1 cellular context compared by ENCODE assay signal in the genomic region with DNA sequence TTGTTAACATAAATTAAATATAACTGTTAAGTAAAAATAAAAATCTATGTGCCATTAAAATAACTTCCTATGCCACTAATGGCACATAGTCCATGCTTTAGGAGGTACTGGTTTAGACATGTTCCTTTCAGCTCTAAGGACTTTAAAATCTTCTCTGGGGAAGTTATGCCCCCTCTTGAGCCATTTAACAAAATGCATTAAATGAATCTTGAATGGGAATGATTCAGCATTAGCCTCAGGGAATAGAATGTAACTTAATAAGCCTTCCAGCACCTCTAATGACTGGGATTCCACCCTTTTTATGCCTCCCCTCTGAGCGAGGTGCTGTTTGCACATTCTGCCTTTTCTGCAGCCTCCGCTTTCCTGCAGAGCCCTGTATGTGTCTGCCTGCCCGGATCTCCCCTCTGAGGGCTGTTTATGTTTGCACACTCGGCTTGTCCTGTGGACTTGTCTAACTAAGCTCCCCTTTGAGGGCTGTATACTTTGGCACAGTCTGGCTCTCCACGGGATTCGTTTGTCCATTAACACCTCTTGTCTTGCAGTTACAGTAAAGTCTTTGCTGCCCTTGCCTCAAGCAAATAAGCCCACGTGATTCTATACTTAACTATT.
TF ChIP-seq lines count a peak whose summit lies in the region.

No MANE protein-coding gene starts in this region.

TF ChIP-seq in GM23338, 12 proteins besides CTCF, POLR2A, EP300 and RAD21 (continued from another document):
- TF ChIP-seq, protein P1, sequence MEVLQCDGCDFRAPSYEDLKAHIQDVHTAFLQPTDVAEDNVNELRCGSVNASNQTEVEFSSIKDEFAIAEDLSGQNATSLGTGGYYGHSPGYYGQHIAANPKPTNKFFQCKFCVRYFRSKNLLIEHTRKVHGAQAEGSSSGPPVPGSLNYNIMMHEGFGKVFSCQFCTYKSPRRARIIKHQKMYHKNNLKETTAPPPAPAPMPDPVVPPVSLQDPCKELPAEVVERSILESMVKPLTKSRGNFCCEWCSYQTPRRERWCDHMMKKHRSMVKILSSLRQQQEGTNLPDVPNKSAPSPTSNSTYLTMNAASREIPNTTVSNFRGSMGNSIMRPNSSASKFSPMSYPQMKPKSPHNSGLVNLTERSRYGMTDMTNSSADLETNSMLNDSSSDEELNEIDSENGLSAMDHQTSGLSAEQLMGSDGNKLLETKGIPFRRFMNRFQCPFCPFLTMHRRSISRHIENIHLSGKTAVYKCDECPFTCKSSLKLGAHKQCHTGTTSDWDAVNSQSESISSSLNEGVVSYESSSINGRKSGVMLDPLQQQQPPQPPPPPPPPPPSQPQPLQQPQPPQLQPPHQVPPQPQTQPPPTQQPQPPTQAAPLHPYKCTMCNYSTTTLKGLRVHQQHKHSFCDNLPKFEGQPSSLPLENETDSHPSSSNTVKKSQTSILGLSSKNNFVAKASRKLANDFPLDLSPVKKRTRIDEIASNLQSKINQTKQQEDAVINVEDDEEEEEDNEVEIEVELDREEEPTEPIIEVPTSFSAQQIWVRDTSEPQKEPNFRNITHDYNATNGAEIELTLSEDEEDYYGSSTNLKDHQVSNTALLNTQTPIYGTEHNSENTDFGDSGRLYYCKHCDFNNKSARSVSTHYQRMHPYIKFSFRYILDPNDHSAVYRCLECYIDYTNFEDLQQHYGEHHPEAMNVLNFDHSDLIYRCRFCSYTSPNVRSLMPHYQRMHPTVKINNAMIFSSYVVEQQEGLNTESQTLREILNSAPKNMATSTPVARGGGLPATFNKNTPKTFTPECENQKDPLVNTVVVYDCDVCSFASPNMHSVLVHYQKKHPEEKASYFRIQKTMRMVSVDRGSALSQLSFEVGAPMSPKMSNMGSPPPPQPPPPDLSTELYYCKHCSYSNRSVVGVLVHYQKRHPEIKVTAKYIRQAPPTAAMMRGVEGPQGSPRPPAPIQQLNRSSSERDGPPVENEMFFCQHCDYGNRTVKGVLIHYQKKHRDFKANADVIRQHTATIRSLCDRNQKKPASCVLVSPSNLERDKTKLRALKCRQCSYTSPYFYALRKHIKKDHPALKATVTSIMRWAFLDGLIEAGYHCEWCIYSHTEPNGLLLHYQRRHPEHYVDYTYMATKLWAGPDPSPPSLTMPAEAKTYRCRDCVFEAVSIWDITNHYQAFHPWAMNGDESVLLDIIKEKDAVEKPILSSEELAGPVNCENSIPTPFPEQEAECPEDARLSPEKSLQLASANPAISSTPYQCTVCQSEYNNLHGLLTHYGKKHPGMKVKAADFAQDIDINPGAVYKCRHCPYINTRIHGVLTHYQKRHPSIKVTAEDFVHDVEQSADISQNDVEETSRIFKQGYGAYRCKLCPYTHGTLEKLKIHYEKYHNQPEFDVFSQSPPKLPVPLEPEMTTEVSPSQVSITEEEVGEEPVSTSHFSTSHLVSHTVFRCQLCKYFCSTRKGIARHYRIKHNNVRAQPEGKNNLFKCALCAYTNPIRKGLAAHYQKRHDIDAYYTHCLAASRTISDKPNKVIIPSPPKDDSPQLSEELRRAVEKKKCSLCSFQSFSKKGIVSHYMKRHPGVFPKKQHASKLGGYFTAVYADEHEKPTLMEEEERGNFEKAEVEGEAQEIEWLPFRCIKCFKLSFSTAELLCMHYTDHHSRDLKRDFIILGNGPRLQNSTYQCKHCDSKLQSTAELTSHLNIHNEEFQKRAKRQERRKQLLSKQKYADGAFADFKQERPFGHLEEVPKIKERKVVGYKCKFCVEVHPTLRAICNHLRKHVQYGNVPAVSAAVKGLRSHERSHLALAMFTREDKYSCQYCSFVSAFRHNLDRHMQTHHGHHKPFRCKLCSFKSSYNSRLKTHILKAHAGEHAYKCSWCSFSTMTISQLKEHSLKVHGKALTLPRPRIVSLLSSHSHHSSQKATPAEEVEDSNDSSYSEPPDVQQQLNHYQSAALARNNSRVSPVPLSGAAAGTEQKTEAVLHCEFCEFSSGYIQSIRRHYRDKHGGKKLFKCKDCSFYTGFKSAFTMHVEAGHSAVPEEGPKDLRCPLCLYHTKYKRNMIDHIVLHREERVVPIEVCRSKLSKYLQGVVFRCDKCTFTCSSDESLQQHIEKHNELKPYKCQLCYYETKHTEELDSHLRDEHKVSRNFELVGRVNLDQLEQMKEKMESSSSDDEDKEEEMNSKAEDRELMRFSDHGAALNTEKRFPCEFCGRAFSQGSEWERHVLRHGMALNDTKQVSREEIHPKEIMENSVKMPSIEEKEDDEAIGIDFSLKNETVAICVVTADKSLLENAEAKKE (CRISPR knock-in tag; IDR thresholded peaks at IDR 0.05), result no peak
- TF ChIP-seq EZH2 (IDR thresholded peaks at IDR 0.05; ENCODE audit: low read depth, unreplicated experiment) (no peak), JUNB (IDR thresholded peaks at IDR 0.05; ENCODE audit: unreplicated experiment) (no peak), EZH2phosphoT487 (IDR thresholded peaks at IDR 0.05; ENCODE audit: unreplicated experiment) (no peak)
- TF ChIP-seq, protein P2, sequence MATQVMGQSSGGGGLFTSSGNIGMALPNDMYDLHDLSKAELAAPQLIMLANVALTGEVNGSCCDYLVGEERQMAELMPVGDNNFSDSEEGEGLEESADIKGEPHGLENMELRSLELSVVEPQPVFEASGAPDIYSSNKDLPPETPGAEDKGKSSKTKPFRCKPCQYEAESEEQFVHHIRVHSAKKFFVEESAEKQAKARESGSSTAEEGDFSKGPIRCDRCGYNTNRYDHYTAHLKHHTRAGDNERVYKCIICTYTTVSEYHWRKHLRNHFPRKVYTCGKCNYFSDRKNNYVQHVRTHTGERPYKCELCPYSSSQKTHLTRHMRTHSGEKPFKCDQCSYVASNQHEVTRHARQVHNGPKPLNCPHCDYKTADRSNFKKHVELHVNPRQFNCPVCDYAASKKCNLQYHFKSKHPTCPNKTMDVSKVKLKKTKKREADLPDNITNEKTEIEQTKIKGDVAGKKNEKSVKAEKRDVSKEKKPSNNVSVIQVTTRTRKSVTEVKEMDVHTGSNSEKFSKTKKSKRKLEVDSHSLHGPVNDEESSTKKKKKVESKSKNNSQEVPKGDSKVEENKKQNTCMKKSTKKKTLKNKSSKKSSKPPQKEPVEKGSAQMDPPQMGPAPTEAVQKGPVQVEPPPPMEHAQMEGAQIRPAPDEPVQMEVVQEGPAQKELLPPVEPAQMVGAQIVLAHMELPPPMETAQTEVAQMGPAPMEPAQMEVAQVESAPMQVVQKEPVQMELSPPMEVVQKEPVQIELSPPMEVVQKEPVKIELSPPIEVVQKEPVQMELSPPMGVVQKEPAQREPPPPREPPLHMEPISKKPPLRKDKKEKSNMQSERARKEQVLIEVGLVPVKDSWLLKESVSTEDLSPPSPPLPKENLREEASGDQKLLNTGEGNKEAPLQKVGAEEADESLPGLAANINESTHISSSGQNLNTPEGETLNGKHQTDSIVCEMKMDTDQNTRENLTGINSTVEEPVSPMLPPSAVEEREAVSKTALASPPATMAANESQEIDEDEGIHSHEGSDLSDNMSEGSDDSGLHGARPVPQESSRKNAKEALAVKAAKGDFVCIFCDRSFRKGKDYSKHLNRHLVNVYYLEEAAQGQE (IDR thresholded peaks at IDR 0.05; ENCODE audit: unreplicated experiment), result no peak
